Comparison of ENCODE assay signal across 26 cellular contexts in genomic region chr10:29749150-29749549, GRCh38.
"Had no signal": no experiment of that assay in that cellular context is flagged by ENCODE, and none has a peak within 500 bp of the region (broad histone marks: within the 10 kb centered on the region; RNA-seq: fewer than 3 reads in every experiment).

No MANE protein-coding gene starts in this region.

- H3K4me3 ChIP-seq: gastrocnemius medialis, skin epidermis, thoracic aorta, upper lobe of left lung, vagina had no signal

- H3K27ac ChIP-seq: brain microvascular endothelial cell, gastrocnemius medialis, skin epidermis, thoracic aorta, upper lobe of left lung, vagina, WERI-Rb-1 had no signal

- ATAC-seq: activated CD4-positive, CD25-positive, alpha-beta regulatory T cell treated with anti-CD3 and anti-CD28 coated beads, Interleukin-2, amount 50 U/mL, for 24 hours; effector memory CD8-positive, alpha-beta T cell; gastrocnemius medialis; left ventricle myocardium superior; sciatic nerve; stimulated activated naive CD8-positive, alpha-beta T cell treated with anti-CD3 and anti-CD28 coated beads, Interleukin-15, Interleukin-2, amounts not matched to agents 100 U/mL and 50 U/mL, for 24 hours; T-helper 17 cell had no signal

- DNase-seq: activated CD4-positive, alpha-beta T cell treated with anti-CD3 and anti-CD28 coated beads for 48 hours; activated CD4-positive, alpha-beta T cell treated with anti-CD3 and anti-CD28 coated beads, Interleukin-2, amount 50 U/mL, for 48 hours; activated CD8-positive, alpha-beta memory T cell treated with anti-CD3 and anti-CD28 coated beads, Interleukin-2, amount 50 U/mL, for 4 hours; activated effector memory CD4-positive, alpha-beta T cell treated with anti-CD3 and anti-CD28 coated beads, Interleukin-2, amount 50 U/mL, for 16 hours; activated naive CD4-positive, alpha-beta T cell treated with anti-CD3 and anti-CD28 coated beads for 36 hours; activated naive CD8-positive, alpha-beta T cell treated with anti-CD3 and anti-CD28 coated beads for 36 hours; activated T-cell treated with anti-CD3 and anti-CD28 coated beads, Interleukin-2, amount 50 U/mL, for 1 hour; brain microvascular endothelial cell; cortex of kidney; effector memory CD8-positive, alpha-beta T cell; erythroblast; gastrocnemius medialis; glutamatergic neuron; left ventricle myocardium superior; stimulated activated CD4-positive, alpha-beta T cell treated with anti-CD3 and anti-CD28 coated beads, Interleukin-12 subunit alpha, Interleukin-12 subunit beta, amount 100 ng/mL, for 4 hours; stimulated activated CD4-positive, alpha-beta T cell treated with anti-CD3 and anti-CD28 coated beads, Interleukin-4, amount 100 ng/mL, for 1 hour; stimulated activated naive CD8-positive, alpha-beta T cell treated with anti-CD3 and anti-CD28 coated beads, Interleukin-15, Interleukin-2, amounts not matched to agents 100 U/mL and 50 U/mL, for 24 hours; T-helper 17 cell; T1000; upper lobe of left lung; WERI-Rb-1 had no signal

- H3K36me3 ChIP-seq: brain microvascular endothelial cell, gastrocnemius medialis, thoracic aorta, upper lobe of left lung, vagina, WERI-Rb-1 had no signal

- H3K9me3 ChIP-seq: gastrocnemius medialis, thoracic aorta, upper lobe of left lung, vagina had no signal

- H3K27me3 ChIP-seq: brain microvascular endothelial cell, gastrocnemius medialis, upper lobe of left lung, vagina had no signal
